Comparison of ENCODE assay signal across 1 cellular context in genomic region chr3:4988815-4989648, GRCh38.
A peak's percentile ranks its signal among the peaks of the same experiment; 100 is the strongest.
TF ChIP-seq lines count a peak whose summit lies in the region.

No MANE protein-coding gene starts in this region.

TF ChIP-seq in HepG2, 621 proteins besides CTCF, POLR2A, EP300 and RAD21 (continued from another document and continues in another):
- no peak for TF ChIP-seq NR2C2 (CRISPR knock-in tag; IDR thresholded peaks at IDR 0.05; ENCODE audit: borderline replicate concordance)
- no peak for TF ChIP-seq CENPT (CRISPR knock-in tag; IDR thresholded peaks at IDR 0.05; ENCODE audit: low read depth)
- TF ChIP-seq ZNF549 (CRISPR knock-in tag; IDR thresholded peaks at IDR 0.05) = no peak
- no peak for TF ChIP-seq SALL2 (CRISPR knock-in tag; IDR thresholded peaks at IDR 0.05)
- 0 out of 2 replicates have a peak, but pooled peaks have one; percentile 10 for TF ChIP-seq ARID5B (CRISPR knock-in tag; IDR thresholded peaks at IDR 0.05)
- TF ChIP-seq CAMTA2 (CRISPR knock-in tag; IDR thresholded peaks at IDR 0.05; ENCODE audit: borderline replicate concordance) = no peak
- TF ChIP-seq ZNF430 (CRISPR knock-in tag; IDR thresholded peaks at IDR 0.05) = peak; percentile 42; the same call in 1 of the 2 replicates
- TF ChIP-seq SOX5 (CRISPR knock-in tag; IDR thresholded peaks at IDR 0.05; ENCODE audit: borderline replicate concordance) = no peak
- TF ChIP-seq JUNB (CRISPR knock-in tag; IDR thresholded peaks at IDR 0.05; ENCODE audit: borderline replicate concordance) = no peak
- TF ChIP-seq, protein P1, sequence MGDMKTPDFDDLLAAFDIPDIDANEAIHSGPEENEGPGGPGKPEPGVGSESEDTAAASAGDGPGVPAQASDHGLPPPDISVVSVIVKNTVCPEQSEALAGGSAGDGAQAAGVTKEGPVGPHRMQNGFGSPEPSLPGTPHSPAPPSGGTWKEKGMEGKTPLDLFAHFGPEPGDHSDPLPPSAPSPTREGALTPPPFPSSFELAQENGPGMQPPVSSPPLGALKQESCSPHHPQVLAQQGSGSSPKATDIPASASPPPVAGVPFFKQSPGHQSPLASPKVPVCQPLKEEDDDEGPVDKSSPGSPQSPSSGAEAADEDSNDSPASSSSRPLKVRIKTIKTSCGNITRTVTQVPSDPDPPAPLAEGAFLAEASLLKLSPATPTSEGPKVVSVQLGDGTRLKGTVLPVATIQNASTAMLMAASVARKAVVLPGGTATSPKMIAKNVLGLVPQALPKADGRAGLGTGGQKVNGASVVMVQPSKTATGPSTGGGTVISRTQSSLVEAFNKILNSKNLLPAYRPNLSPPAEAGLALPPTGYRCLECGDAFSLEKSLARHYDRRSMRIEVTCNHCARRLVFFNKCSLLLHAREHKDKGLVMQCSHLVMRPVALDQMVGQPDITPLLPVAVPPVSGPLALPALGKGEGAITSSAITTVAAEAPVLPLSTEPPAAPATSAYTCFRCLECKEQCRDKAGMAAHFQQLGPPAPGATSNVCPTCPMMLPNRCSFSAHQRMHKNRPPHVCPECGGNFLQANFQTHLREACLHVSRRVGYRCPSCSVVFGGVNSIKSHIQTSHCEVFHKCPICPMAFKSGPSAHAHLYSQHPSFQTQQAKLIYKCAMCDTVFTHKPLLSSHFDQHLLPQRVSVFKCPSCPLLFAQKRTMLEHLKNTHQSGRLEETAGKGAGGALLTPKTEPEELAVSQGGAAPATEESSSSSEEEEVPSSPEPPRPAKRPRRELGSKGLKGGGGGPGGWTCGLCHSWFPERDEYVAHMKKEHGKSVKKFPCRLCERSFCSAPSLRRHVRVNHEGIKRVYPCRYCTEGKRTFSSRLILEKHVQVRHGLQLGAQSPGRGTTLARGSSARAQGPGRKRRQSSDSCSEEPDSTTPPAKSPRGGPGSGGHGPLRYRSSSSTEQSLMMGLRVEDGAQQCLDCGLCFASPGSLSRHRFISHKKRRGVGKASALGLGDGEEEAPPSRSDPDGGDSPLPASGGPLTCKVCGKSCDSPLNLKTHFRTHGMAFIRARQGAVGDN (CRISPR knock-in tag; IDR thresholded peaks at IDR 0.05) = peak; percentile 89
- TF ChIP-seq ZNF337 (CRISPR knock-in tag; IDR thresholded peaks at IDR 0.05; ENCODE audit: borderline replicate concordance, low read depth) = 0 out of 2 replicates have a peak, but pooled peaks have one; percentile 41
- no peak for TF ChIP-seq ZNF564 (CRISPR knock-in tag; IDR thresholded peaks at IDR 0.05)
- no peak for TF ChIP-seq NFE2L2 (IDR thresholded peaks at IDR 0.05; ENCODE audit: low read length)
- TF ChIP-seq MAX (IDR thresholded peaks at IDR 0.05) = peak; percentile 90
- no peak for TF ChIP-seq TAF1 (CRISPR knock-in tag; IDR thresholded peaks at IDR 0.05)
- TF ChIP-seq ZMYM2 (CRISPR knock-in tag; IDR thresholded peaks at IDR 0.05) = peak; percentile 59
- no peak for TF ChIP-seq ZNF136 (CRISPR knock-in tag; IDR thresholded peaks at IDR 0.05; ENCODE audit: low read depth)
- TF ChIP-seq ATF5 (CRISPR knock-in tag; IDR thresholded peaks at IDR 0.05; ENCODE audit: low read depth) = peak; percentile 75; the same call in 1 of the 2 replicates
- TF ChIP-seq SCMH1 (CRISPR knock-in tag; IDR thresholded peaks at IDR 0.05; ENCODE audit: borderline replicate concordance) = no peak
- TF ChIP-seq ZHX2 (IDR thresholded peaks at IDR 0.05; ENCODE audit: low read depth) = no peak
- TF ChIP-seq ZHX2 (CRISPR knock-in tag; IDR thresholded peaks at IDR 0.05; ENCODE audit: borderline replicate concordance) = no peak
- no peak; the same call in 1 of the 2 replicates for TF ChIP-seq REXO4 (CRISPR knock-in tag; IDR thresholded peaks at IDR 0.05; ENCODE audit: borderline replicate concordance)
- TF ChIP-seq, protein P2, sequence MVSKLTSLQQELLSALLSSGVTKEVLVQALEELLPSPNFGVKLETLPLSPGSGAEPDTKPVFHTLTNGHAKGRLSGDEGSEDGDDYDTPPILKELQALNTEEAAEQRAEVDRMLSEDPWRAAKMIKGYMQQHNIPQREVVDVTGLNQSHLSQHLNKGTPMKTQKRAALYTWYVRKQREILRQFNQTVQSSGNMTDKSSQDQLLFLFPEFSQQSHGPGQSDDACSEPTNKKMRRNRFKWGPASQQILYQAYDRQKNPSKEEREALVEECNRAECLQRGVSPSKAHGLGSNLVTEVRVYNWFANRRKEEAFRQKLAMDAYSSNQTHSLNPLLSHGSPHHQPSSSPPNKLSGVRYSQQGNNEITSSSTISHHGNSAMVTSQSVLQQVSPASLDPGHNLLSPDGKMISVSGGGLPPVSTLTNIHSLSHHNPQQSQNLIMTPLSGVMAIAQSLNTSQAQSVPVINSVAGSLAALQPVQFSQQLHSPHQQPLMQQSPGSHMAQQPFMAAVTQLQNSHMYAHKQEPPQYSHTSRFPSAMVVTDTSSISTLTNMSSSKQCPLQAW (CRISPR knock-in tag; IDR thresholded peaks at IDR 0.05) = peak; percentile 51; the same call in 1 of the 2 replicates
- TF ChIP-seq HOMEZ (CRISPR knock-in tag; IDR thresholded peaks at IDR 0.05; ENCODE audit: low read depth) = no peak
- TF ChIP-seq, protein P3, sequence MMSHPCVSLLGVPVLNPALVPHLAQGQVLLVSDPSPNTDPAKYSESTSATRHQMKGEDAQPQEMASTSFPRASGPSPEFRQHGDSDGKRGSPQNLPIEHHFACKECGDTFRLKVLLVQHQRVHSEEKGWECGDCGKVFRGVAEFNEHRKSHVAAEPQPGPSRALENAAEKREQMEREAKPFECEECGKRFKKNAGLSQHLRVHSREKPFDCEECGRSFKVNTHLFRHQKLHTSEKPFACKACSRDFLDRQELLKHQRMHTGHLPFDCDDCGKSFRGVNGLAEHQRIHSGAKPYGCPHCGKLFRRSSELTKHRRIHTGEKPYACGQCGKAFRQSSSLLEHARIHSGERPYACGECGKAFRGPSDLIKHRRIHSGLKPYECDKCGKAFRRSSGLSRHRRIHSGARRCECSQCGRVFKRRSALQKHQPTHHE (CRISPR knock-in tag; IDR thresholded peaks at IDR 0.05; ENCODE audit: borderline replicate concordance) = peak; percentile 81; the same call in 1 of the 2 replicates
- TF ChIP-seq RXRB (CRISPR knock-in tag; IDR thresholded peaks at IDR 0.05; ENCODE audit: borderline replicate concordance) = 0 out of 2 replicates have a peak, but pooled peaks have one; percentile 4
